In the genomic region with DNA sequence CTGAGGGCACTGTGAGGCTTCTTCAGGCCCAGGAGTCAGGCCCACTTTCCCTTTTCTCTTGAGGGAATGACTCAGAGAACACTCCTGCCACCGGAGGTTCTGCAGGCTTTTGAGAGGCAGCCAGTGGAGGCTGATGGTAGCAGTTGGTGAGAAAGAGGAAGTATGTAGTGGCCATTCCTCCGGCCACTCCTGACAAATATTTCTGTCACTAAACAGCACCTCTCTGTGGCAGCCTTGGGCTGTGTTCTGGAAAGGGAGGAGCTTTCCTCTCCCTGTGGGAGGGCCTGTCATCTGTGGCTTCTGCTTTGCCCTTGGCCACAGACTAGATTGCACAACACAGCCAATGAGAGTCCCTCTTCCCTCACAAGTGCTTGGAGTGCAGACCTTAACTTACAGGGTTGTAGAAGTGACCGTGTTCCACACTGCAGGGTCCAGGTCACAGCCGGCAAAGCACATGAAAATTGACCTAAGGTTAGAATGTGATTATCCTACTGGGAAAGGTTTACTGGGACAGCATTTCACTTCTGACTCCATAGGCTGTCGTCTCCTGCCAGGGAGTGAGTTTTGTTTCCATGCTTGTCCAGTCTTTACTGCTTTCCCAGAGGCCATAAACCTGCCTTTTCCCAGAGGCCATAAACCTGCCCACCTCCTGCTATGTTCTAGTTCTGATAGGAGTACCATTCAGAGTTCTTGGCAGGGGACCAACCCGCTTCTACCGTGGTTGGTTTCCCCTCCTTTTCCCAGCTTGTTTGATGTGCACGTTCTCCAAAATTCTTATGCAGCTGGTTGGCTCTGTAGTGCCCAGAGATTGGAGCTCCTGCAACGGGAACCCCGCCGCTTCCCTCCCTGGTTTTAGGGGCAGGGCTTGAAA, we compare ENCODE assay signal across 8 cellular contexts. TPM values are rescaled to one million over a fixed set of nuclear protein-coding genes. Genes with fewer than 3 reads are reported as not detected.
DNase-seq lines count a peak whose midpoint lies in the region; ATAC-seq and TF ChIP-seq lines count a peak whose summit lies in the region.

No MANE protein-coding gene starts in this region.

- no peaks in the 10 kb centered on the region for H3K27me3 ChIP-seq in thyroid gland

- peak in 5 of 6 experiments; percentile 17 to 77 (median 74) for TF ChIP-seq CTCF in thyroid gland (IDR thresholded peaks at IDR 0.05)

- intact Hi-C loops in thyroid gland (cut with DNase I), result no loop called here

- peaks cover 80 to 87% of the 10 kb centered on the region in 2 donors for H3K4me1 ChIP-seq in thyroid gland

- no peaks in the 10 kb centered on the region for H3K36me3 ChIP-seq in thyroid gland

- H3K27ac ChIP-seq in thyroid gland, result peak overlapping the region; percentile 58 to 75 (median 74)

- no peak for TF ChIP-seq POLR2A in erythroblast (IDR thresholded peaks at IDR 0.05; ENCODE audit: low read length)
- TF ChIP-seq POLR2A in thyroid gland (IDR thresholded peaks at IDR 0.05), result peak in 1 of 2 donors; percentile 68

- 7 to 8% methylated on average over 11 of the region's 11 CpGs for WGBS in thyroid gland, 2 donors

- ATAC-seq in GM18511 (IDR thresholded peaks at IDR 0.05; ENCODE audit: unreplicated experiment) (peak; percentile 96), HG02938 (IDR thresholded peaks at IDR 0.05; ENCODE audit: unreplicated experiment) (peak; percentile 92)

- peak in 12 of 14 donors; percentile 38 to 87 (median 77) for DNase-seq in C1 segment of cervical spinal cord (lab: John Stamatoyannopoulos, UW)
- DNase-seq in NCI-H2029 (lab: John Stamatoyannopoulos, UW), result peak; percentile 82
- DNase-seq in activated CD4-positive, alpha-beta T cell treated with anti-CD3 and anti-CD28 coated beads, Interleukin-2, amount 50 U/mL, for 1 hour, result peak; percentile 20
- DNase-seq in erythroblast (lab: John Stamatoyannopoulos, UW), result peak; percentile 87 to 89
- peak; percentile 90 for DNase-seq in mucosa of gallbladder (ENCODE audit: low spot score)
- DNase-seq in thyroid gland, result peak; percentile 91 to 93

- H3K9me3 ChIP-seq in thyroid gland, result no peaks in the 10 kb centered on the region

- H3K4me3 ChIP-seq in thyroid gland (replicated peaks in 1 of 3), result no peak overlapping the region

RNA-seq across cellular contexts. Expression of a gene that starts 33.3 kb away (rescaled TPM):
- total RNA-seq in mucosa of gallbladder, result 65.0 TPM
- 10 to 100 TPM; 28.2 to 57.7 (median 48.6) TPM for total RNA-seq in thyroid gland

RNA-seq across cellular contexts. Expression of a gene that starts 44.8 kb away (rescaled TPM):
- 2.7 TPM for total RNA-seq in mucosa of gallbladder
- total RNA-seq in thyroid gland, result under 1 TPM in 1 of 4 donors, not detected in 3; 0.24 TPM

RNA-seq across cellular contexts. Expression of a gene that starts 58.9 kb away (rescaled TPM):
- total RNA-seq in mucosa of gallbladder, result 19.6 TPM
- total RNA-seq in thyroid gland, result 10 to 100 TPM in 2 of 4 donors, 1 to 10 TPM in 2; 7.4 to 12.6 (median 10.3) TPM

Comparison
In these comparisons a context has a peak if more than half of its experiments do, and no peak if none do; other contexts are left out.
1. DNase-seq: peak in every context shown above with its lines; median percentile 92 in thyroid gland; 90 in mucosa of gallbladder; 88 in erythroblast; 82 in NCI-H2029; 77 in C1 segment of cervical spinal cord; 20 in activated CD4-positive, alpha-beta T cell treated with anti-CD3 and anti-CD28 coated beads, Interleukin-2, amount 50 U/mL, for 1 hour.